Comparison of ENCODE assay signal across 13 cellular contexts in genomic region chr6:43911625-43912577, GRCh38.
A peak's percentile ranks its signal among the peaks of the same experiment; 100 is the strongest.
DNase-seq lines count a peak whose midpoint lies in the region; ATAC-seq and TF ChIP-seq lines count a peak whose summit lies in the region.
"Had no signal": no experiment of that assay in that cellular context is flagged by ENCODE, and none has a peak within 500 bp of the region (broad histone marks: within the 10 kb centered on the region; RNA-seq: fewer than 3 reads in every experiment).

No MANE protein-coding gene starts in this region.

- peaks cover 9% of the 10 kb centered on the region for H3F3A ChIP-seq in PC-9 (ENCODE audit: insufficient read depth, low read depth)

- no peak for ATAC-seq in stimulated activated naive CD8-positive, alpha-beta T cell treated with anti-CD3 and anti-CD28 coated beads, Interleukin-15, amount 100 ng/mL, for 72 hours
- ATAC-seq in stimulated activated naive CD8-positive, alpha-beta T cell treated with anti-CD3 and anti-CD28 coated beads, Interleukin-15, Interleukin-2, amounts not matched to agents 100 U/mL and 50 U/mL, for 24 hours = no peak
- ATAC-seq in left lobe of liver = peak; percentile 25
- no peak for ATAC-seq in GM19035 (IDR thresholded peaks at IDR 0.05; ENCODE audit: unreplicated experiment)
- no peak for ATAC-seq in GM21737 (IDR thresholded peaks at IDR 0.05; ENCODE audit: unreplicated experiment)

- H3K27me3 ChIP-seq in PC-9 (ENCODE audit: insufficient read depth, low read depth) (no peaks in the 10 kb centered on the region), MG63 (no peaks in the 10 kb centered on the region)

- H3K9me3 Mint-ChIP-seq in stimulated activated naive CD8-positive, alpha-beta T cell treated with anti-CD3 and anti-CD28 coated beads, Interleukin-15, amount 100 ng/mL, for 72 hours = no peaks in the 10 kb centered on the region

- H3K4me1 ChIP-seq in PC-9 (replicated peaks; ENCODE audit: insufficient read depth) = peaks cover 28% of the 10 kb centered on the region

- H4K20me1 ChIP-seq in PC-9 (ENCODE audit: insufficient read depth) = no peaks in the 10 kb centered on the region

- POLR2A ChIA-PET in PC-9 (lab: Charles Lee; ENCODE audit: unreplicated experiment) = interaction anchor here (0.6 to 0.8 kb wide), 2 partner anchors 56 to 232 kb away, joined by 5 to 6 read pairs; no protein-coding TSS in a partner anchor

- TF ChIP-seq CTCF in PC-9 (conservative IDR thresholded peaks at IDR 0.05) = no peak

- DNase-seq in stimulated activated naive CD8-positive, alpha-beta T cell treated with anti-CD3 and anti-CD28 coated beads, Interleukin-15, amount 100 ng/mL, for 72 hours = no peak
- no peak for DNase-seq in stimulated activated naive CD8-positive, alpha-beta T cell treated with anti-CD3 and anti-CD28 coated beads, Interleukin-15, Interleukin-2, amounts not matched to agents 100 U/mL and 50 U/mL, for 24 hours
- no peak for DNase-seq in PC-9
- peak; percentile 59 for DNase-seq in left lobe of liver (ENCODE audit: low spot score)
- DNase-seq in hypothalamus (lab: John Stamatoyannopoulos, UW) = no peak
- no peak for DNase-seq in MG63
- DNase-seq: activated CD4-positive, CD25-positive, alpha-beta regulatory T cell; EL; GM23248; stimulated activated CD8-positive, alpha-beta memory T cell treated with anti-CD3 and anti-CD28 coated beads, Interleukin-4, amount 100 ng/mL, for 48 hours had no signal

- H3K79me2 ChIP-seq in PC-9 (ENCODE audit: low read depth) = no peaks in the 10 kb centered on the region

- peaks cover 10% of the 10 kb centered on the region for H3K27me3 Mint-ChIP-seq in stimulated activated naive CD8-positive, alpha-beta T cell treated with anti-CD3 and anti-CD28 coated beads, Interleukin-15, amount 100 ng/mL, for 72 hours

- H3K4me3 ChIP-seq in PC-9 = no peak overlapping the region
- H3K4me3 ChIP-seq in MG63 = no peak overlapping the region

- H3K4me2 ChIP-seq in PC-9 = peak overlapping the region; percentile 74

- intact Hi-C loops in PC-9 (cut with micrococcal nuclease; ENCODE audit: unreplicated experiment) = no loop called here

- no peak overlapping the region for H3K27ac ChIP-seq in PC-9
- H3K27ac ChIP-seq: HL-60 had no signal

- H3K27ac Mint-ChIP-seq in stimulated activated naive CD8-positive, alpha-beta T cell treated with anti-CD3 and anti-CD28 coated beads, Interleukin-15, amount 100 ng/mL, for 72 hours = peak overlapping the region; percentile 75 to 88

- H3K4me3 Mint-ChIP-seq in stimulated activated naive CD8-positive, alpha-beta T cell treated with anti-CD3 and anti-CD28 coated beads, Interleukin-15, amount 100 ng/mL, for 72 hours = no peak overlapping the region

- H3K4me1 Mint-ChIP-seq in stimulated activated naive CD8-positive, alpha-beta T cell treated with anti-CD3 and anti-CD28 coated beads, Interleukin-15, amount 100 ng/mL, for 72 hours = no peaks in the 10 kb centered on the region

- no TSS peak for BruUV-seq in PC-9 (replicated peaks; lab: Mats Ljungman, UMichigan)

- H2AFZ ChIP-seq in PC-9 = no peak overlapping the region

- CTCF ChIA-PET in PC-9 (lab: Charles Lee) = interaction anchor here (0.5 to 0.7 kb wide), 2 partner anchors 54 to 75 kb away, joined by 8 to 9 read pairs; no protein-coding TSS in a partner anchor

- H3K9me2 ChIP-seq in PC-9 (ENCODE audit: insufficient read depth) = no peaks in the 10 kb centered on the region

- H3K36me3 ChIP-seq in PC-9 (ENCODE audit: low read depth) (no peaks in the 10 kb centered on the region), MG63 (no peaks in the 10 kb centered on the region)

- H3K9me3 ChIP-seq in PC-9 (ENCODE audit: insufficient read depth, low read depth) (no peaks in the 10 kb centered on the region), MG63 (no peaks in the 10 kb centered on the region)
